19 cellular contexts compared by ENCODE assay signal in the genomic region with DNA sequence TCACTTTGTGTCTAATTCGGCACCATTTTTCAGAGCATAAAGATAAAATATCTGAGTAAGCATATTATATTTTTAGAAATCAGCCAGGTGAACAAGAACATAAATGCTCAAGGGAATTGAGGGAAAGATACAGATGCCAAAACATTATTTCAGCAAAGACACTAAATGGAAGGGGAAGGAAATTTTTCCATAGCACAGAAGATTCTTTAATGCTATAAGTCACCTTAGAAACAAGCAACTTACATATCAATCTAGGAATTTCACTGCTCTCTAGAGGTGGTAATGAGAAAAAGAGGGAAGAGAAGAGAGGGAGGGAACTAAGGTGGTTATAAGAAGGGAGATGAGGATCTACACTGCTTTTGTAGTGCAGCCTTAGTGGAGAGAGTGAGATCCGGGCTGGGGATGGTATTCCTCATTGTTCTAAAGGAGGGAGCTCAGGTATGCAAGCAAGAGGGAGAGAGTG. TPM values are rescaled to one million over a fixed set of nuclear protein-coding genes. Genes with fewer than 3 reads are reported as not detected.
A peak's percentile ranks its signal among the peaks of the same experiment; 100 is the strongest.
DNase-seq lines count a peak whose midpoint lies in the region; ATAC-seq, FAIRE-seq and TF ChIP-seq lines count a peak whose summit lies in the region.
"Had no signal": no experiment of that assay in that cellular context is flagged by ENCODE, and none has a peak within 500 bp of the region (broad histone marks: within the 10 kb centered on the region; RNA-seq: fewer than 3 reads in every experiment).

No MANE protein-coding gene starts in this region.

- peak; percentile 19 for TF ChIP-seq CTCF in chondrocyte (IDR thresholded peaks at IDR 0.05)

- H3K4me3 Mint-ChIP-seq in chondrocyte (ENCODE audit: unreplicated experiment) = no peak overlapping the region

- peak; percentile 96 for FAIRE-seq in islet of Langerhans (lab: Jason Lieb, UNC)
- FAIRE-seq: A204.1, GM12878, GM18507, RCC 7860 had no signal

- ATAC-seq in GM18502 (IDR thresholded peaks at IDR 0.05; ENCODE audit: poor library complexity, unreplicated experiment) = no peak
- ATAC-seq in GM18858 (IDR thresholded peaks at IDR 0.05; ENCODE audit: unreplicated experiment) = no peak
- no peak for ATAC-seq in GM18868 (IDR thresholded peaks at IDR 0.05; ENCODE audit: unreplicated experiment)
- ATAC-seq: GM12878 had no signal

- in situ Hi-C loops in G401 (cut with HindIII; ENCODE audit: low sequenced_read_pairs) = no loop called here

- H3K4me1 Mint-ChIP-seq in chondrocyte (ENCODE audit: low read depth) = peaks cover 4% of the 10 kb centered on the region

- H3K36me3 Mint-ChIP-seq in chondrocyte (ENCODE audit: low read depth) = peaks cover 18% of the 10 kb centered on the region

- DNase-seq in G401 (ENCODE audit: low spot score) (peak; percentile 44), OCI-M1 (lab: John Stamatoyannopoulos, UW) (peak; percentile 12), chondrocyte (ENCODE audit: low spot score) (no peak), NK-92 (lab: John Stamatoyannopoulos, UW; ENCODE audit: unreplicated experiment) (no peak)
- DNase-seq: DND-41, GDM1, KG1, NCI-H146, NCI-H2081 treated with DMSO at 0.1 percent for 48 hours, NCI-H510A treated with DMSO at 0.1 percent for 48 hours, SHP77 treated with DMSO at 0.1 percent for 48 hours had no signal

- H3K9me3 Mint-ChIP-seq in chondrocyte (ENCODE audit: low read depth) = peaks cover 12% of the 10 kb centered on the region

- H3K27ac Mint-ChIP-seq in chondrocyte (ENCODE audit: unreplicated experiment) = no peak overlapping the region

- no peaks in the 10 kb centered on the region for H3K27me3 Mint-ChIP-seq in chondrocyte (ENCODE audit: low read depth)

RNA-seq across cellular contexts. Expression of gene ZNF365, which starts 20.4 kb away (rescaled TPM):
- total RNA-seq in G401 (2014; rRNA removed; shearing (Covaris generic)) = not detected in 2 replicates
- total RNA-seq in chondrocyte = 5.2 to 10.9 TPM (median 6.0 TPM) in 3 replicates
- total RNA-seq: GM12878 had no signal

Comparison
In these comparisons a context has a peak if more than half of its experiments do, and no peak if none do; other contexts are left out.
1. DNase-seq: peak in G401 (single experiment) and OCI-M1 (single experiment); none in chondrocyte (single experiment) and NK-92 (single experiment).